8 cellular contexts compared by ENCODE assay signal in the genomic region with DNA sequence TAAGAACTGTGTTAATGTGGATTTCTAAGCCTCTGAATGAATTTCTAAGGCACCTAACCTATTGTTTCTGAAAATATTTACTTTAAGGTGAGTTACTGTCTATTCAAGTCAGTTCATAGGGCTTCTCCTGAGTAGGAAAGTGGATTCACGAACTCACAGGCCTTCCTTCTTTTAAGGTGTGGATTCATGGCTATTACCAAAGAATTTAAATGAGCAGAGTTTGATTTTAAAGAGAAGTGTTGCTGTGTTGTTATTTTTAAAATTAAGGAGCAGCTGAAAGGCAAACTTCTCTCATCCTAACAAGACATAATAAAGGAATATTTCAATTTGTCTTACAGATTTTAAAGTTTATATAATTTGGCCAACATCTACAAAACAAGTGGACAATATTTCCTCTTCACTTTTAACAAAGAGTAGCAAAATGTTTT. TPM values are rescaled to one million over a fixed set of nuclear protein-coding genes. Genes with fewer than 3 reads are reported as not detected.
DNase-seq lines count a peak whose midpoint lies in the region; ATAC-seq and TF ChIP-seq lines count a peak whose summit lies in the region.

No MANE protein-coding gene starts in this region.

- H3K36me3 Mint-ChIP-seq in activated CD4-positive, alpha-beta T cell treated with anti-CD3 and anti-CD28 coated beads, Interleukin-2, amount 10 ng/mL, durations not matched to agents 24 days and 14 days (ENCODE audit: low read depth) = peaks cover 9% of the 10 kb centered on the region
- H3K36me3 Mint-ChIP-seq in osteocyte (ENCODE audit: unreplicated experiment) = peaks cover 2% of the 10 kb centered on the region

- H3K9me3 Mint-ChIP-seq in activated CD4-positive, alpha-beta T cell treated with anti-CD3 and anti-CD28 coated beads, Interleukin-2, amount 10 ng/mL, durations not matched to agents 24 days and 14 days = no peaks in the 10 kb centered on the region
- no peaks in the 10 kb centered on the region for H3K9me3 Mint-ChIP-seq in osteocyte (ENCODE audit: unreplicated experiment)

- ATAC-seq in GM18499 (IDR thresholded peaks at IDR 0.05; ENCODE audit: insufficient read depth, unreplicated experiment) (peak; percentile 21), HG02840 (IDR thresholded peaks at IDR 0.05; ENCODE audit: low FRiP score, unreplicated experiment) (peak; percentile 28)

- no peaks in the 10 kb centered on the region for H3K27me3 Mint-ChIP-seq in activated CD4-positive, alpha-beta T cell treated with anti-CD3 and anti-CD28 coated beads, Interleukin-2, amount 10 ng/mL, durations not matched to agents 24 days and 14 days
- no peaks in the 10 kb centered on the region for H3K27me3 Mint-ChIP-seq in osteocyte (ENCODE audit: unreplicated experiment)

- H3K27me3 ChIP-seq in layer of hippocampus (ENCODE audit: control insufficient read depth, insufficient read depth, low read length) = no peaks in the 10 kb centered on the region

- DNase-seq in NCI-H2196 (lab: John Stamatoyannopoulos, UW; ENCODE audit: unreplicated experiment) (no peak), ecto neural progenitor cell (ENCODE audit: low spot score) (no peak), osteocyte (ENCODE audit: extremely low spot score, unreplicated experiment) (no peak)
- DNase-seq in activated CD4-positive, alpha-beta T cell treated with anti-CD3 and anti-CD28 coated beads, Interleukin-2, amount 10 ng/mL, durations not matched to agents 24 days and 14 days = no peak

- intact Hi-C loops in activated CD4-positive, alpha-beta T cell treated with anti-CD3 and anti-CD28 coated beads, Interleukin-2, amount 10 ng/mL, durations not matched to agents 24 days and 14 days (cut with micrococcal nuclease) = loop anchor here (1.0 to 10.0 kb wide), 6 partner anchors 14 to 1350 kb away; a partner anchor contains a TSS

- H3K27ac ChIP-seq in VCaP (peak overlapping the region; percentile 92), layer of hippocampus (ENCODE audit: low read depth, low read length) (peak overlapping the region; percentile 97)

- TF ChIP-seq CTCF in VCaP (conservative IDR thresholded peaks at IDR 0.05) = no peak
- no peak for TF ChIP-seq CTCF in osteocyte (IDR thresholded peaks at IDR 0.05)

- peaks cover 25% of the 10 kb centered on the region for H3K4me1 Mint-ChIP-seq in activated CD4-positive, alpha-beta T cell treated with anti-CD3 and anti-CD28 coated beads, Interleukin-2, amount 10 ng/mL, durations not matched to agents 24 days and 14 days
- peaks cover 29% of the 10 kb centered on the region for H3K4me1 Mint-ChIP-seq in osteocyte (ENCODE audit: unreplicated experiment)

- no peak overlapping the region for H3K27ac Mint-ChIP-seq in activated CD4-positive, alpha-beta T cell treated with anti-CD3 and anti-CD28 coated beads, Interleukin-2, amount 10 ng/mL, durations not matched to agents 24 days and 14 days
- H3K27ac Mint-ChIP-seq in osteocyte (ENCODE audit: unreplicated experiment) = no peak overlapping the region

- no peak overlapping the region for H3K4me3 Mint-ChIP-seq in activated CD4-positive, alpha-beta T cell treated with anti-CD3 and anti-CD28 coated beads, Interleukin-2, amount 10 ng/mL, durations not matched to agents 24 days and 14 days
- no peak overlapping the region for H3K4me3 Mint-ChIP-seq in osteocyte (ENCODE audit: unreplicated experiment)

RNA-seq across cellular contexts. Expression of a gene that starts 0.4 kb away (rescaled TPM):
- total RNA-seq in activated CD4-positive, alpha-beta T cell treated with anti-CD3 and anti-CD28 coated beads, Interleukin-2, amount 10 ng/mL, durations not matched to agents 24 days and 14 days = 22.1 and 22.2 TPM in 2 replicates
- total RNA-seq in osteocyte = 29.6 and 32.6 TPM in 2 replicates

RNA-seq across cellular contexts. Expression of a gene that starts 25.4 kb away (rescaled TPM):
- total RNA-seq in activated CD4-positive, alpha-beta T cell treated with anti-CD3 and anti-CD28 coated beads, Interleukin-2, amount 10 ng/mL, durations not matched to agents 24 days and 14 days = 39.1 and 41.2 TPM in 2 replicates
- total RNA-seq in osteocyte = 64.9 and 65.3 TPM in 2 replicates
